In the genomic region with DNA sequence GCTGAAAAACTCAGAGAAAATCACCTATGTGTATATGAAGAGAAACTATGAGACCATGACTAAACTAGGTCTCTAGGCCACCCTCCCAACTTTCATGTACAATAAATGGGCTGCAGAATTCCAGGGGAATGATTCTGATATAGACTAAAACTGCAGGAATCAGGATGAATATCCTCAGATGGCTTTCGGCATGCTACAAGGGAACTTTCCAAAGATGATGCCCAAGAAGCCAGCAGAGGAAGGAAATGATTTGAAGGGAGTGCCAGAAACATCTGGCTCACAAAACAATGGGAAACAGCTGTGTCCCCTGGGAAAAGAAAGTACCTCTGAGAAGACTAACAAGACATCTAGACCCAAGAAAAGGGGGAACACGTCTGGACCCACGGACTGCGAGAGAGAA, we compare ENCODE assay signal across 18 cellular contexts. TPM values are rescaled to one million over a fixed set of nuclear protein-coding genes. Genes with fewer than 3 reads are reported as not detected.
DNase-seq lines count a peak whose midpoint lies in the region; ATAC-seq and TF ChIP-seq lines count a peak whose summit lies in the region.
"Had no signal": no experiment of that assay in that cellular context is flagged by ENCODE, and none has a peak within 500 bp of the region (broad histone marks: within the 10 kb centered on the region; RNA-seq: fewer than 3 reads in every experiment).

No MANE protein-coding gene starts in this region.

- peaks cover 0 to 22% (median 0%) of the 10 kb centered on the region in 3 donors for H3K4me1 ChIP-seq in gastroesophageal sphincter

- TF ChIP-seq EP300 in gastroesophageal sphincter (IDR thresholded peaks at IDR 0.05), result no peak

- H3K4me1 Mint-ChIP-seq in central memory CD8-positive, alpha-beta T cell, result peaks cover 33% of the 10 kb centered on the region

- no peaks in the 10 kb centered on the region for H3K9me3 Mint-ChIP-seq in central memory CD8-positive, alpha-beta T cell
- H3K9me3 Mint-ChIP-seq: H9 had no signal

- no peak for ATAC-seq in central memory CD8-positive, alpha-beta T cell (replicated peaks; ENCODE audit: extremely low read depth, poor library complexity, severe bottlenecking)
- ATAC-seq in GM19397 (IDR thresholded peaks at IDR 0.05; ENCODE audit: unreplicated experiment) (no peak), gastroesophageal sphincter (no peak)
- ATAC-seq: HepG2 had no signal

- no peaks in the 10 kb centered on the region for H3K27me3 ChIP-seq in gastroesophageal sphincter
- H3K27me3 ChIP-seq: BE2C, MG63 had no signal

- no peak overlapping the region for H3K4me3 Mint-ChIP-seq in central memory CD8-positive, alpha-beta T cell
- H3K4me3 Mint-ChIP-seq: H9 had no signal

- no peaks in the 10 kb centered on the region for H3K9me3 ChIP-seq in gastroesophageal sphincter
- H3K9me3 ChIP-seq: BE2C, MG63 had no signal

- H3K27ac ChIP-seq in gastroesophageal sphincter, result no peak overlapping the region

- TF ChIP-seq CTCF in fibroblast of pulmonary artery (IDR thresholded peaks at IDR 0.05; ENCODE audit: low read length, missing control alignments), result no peak
- no peak for TF ChIP-seq CTCF in gastroesophageal sphincter (IDR thresholded peaks at IDR 0.05)

- H3K36me3 Mint-ChIP-seq in central memory CD8-positive, alpha-beta T cell (ENCODE audit: insufficient read depth), result peaks cover 11% of the 10 kb centered on the region

- intact Hi-C loops in cardiac septum (cut with DNase I), result loop anchor here (10.0 kb wide), 1 partner anchor 186 kb away; no protein-coding TSS in a partner anchor

- H3K36me3 ChIP-seq in gastroesophageal sphincter, result no peaks in the 10 kb centered on the region
- H3K36me3 ChIP-seq: BE2C, MG63 had no signal

- no peaks in the 10 kb centered on the region for H3K27me3 Mint-ChIP-seq in central memory CD8-positive, alpha-beta T cell

- 67 to 69% methylated on average over 4 of the region's 4 CpGs for WGBS in gastroesophageal sphincter (ENCODE audit: low coverage in 1 of 2), 2 donors

- H3K4me3 ChIP-seq in fibroblast of pulmonary artery (replicated peaks; ENCODE audit: low read depth, low read length) (no peak overlapping the region), gastroesophageal sphincter (no peak overlapping the region)
- H3K4me3 ChIP-seq: MG63 had no signal

- TF ChIP-seq POLR2A in gastroesophageal sphincter (IDR thresholded peaks at IDR 0.05), result no peak

- DNase-seq in AG08396 (ENCODE audit: low spot score) (peak; percentile 7), EH (ENCODE audit: low read depth) (peak; percentile 32), fibroblast of pulmonary artery (ENCODE audit: low read depth) (peak; percentile 38), NCI-H146 (lab: John Stamatoyannopoulos, UW) (no peak), cardiac septum (ENCODE audit: low spot score) (no peak)
- no peak for DNase-seq in central memory CD8-positive, alpha-beta T cell (ENCODE audit: low spot score in 2 of 2)
- DNase-seq: BE2C, H9, MG63, NCI-H1105, NCI-H1930, NCI-H2171 treated with DMSO at 0.1 percent for 48 hours, NCI-H510A, SHP77 treated with DMSO at 0.1 percent for 48 hours had no signal

- peak overlapping the region; percentile 4 for H3K27ac Mint-ChIP-seq in central memory CD8-positive, alpha-beta T cell (ENCODE audit: low read depth)

RNA-seq across cellular contexts. Expression of gene PLN, which starts 41.1 kb away (rescaled TPM):
- total RNA-seq in gastroesophageal sphincter (100 to 1,000 TPM; 318 to 555 (median 484) TPM), cardiac septum (2,070 TPM)
- total RNA-seq: A673, H9, HepG2 had no signal

Comparison
In these comparisons a context has a peak if more than half of its experiments do, and no peak if none do; other contexts are left out.
1. DNase-seq: peak in AG08396 (single experiment), EH (single experiment) and fibroblast of pulmonary artery (single experiment); none in central memory CD8-positive, alpha-beta T cell (0 of 2), NCI-H146 (single experiment) and cardiac septum (single experiment).